ENCODE assay signal across 1 cellular context in genomic region chr21:44708866-44709425, GRCh38.
TF ChIP-seq lines count a peak whose summit lies in the region.

No MANE protein-coding gene starts in this region.

TF ChIP-seq in WTC11, 78 proteins besides CTCF, POLR2A, EP300 and RAD21:
- no peak for TF ChIP-seq ZNF425 (CRISPR knock-in tag; conservative IDR thresholded peaks at IDR 0.05)
- TF ChIP-seq GTF2I (CRISPR knock-in tag; conservative IDR thresholded peaks at IDR 0.05): no peak
- no peak for TF ChIP-seq JAZF1 (CRISPR knock-in tag; IDR thresholded peaks at IDR 0.05)
- no peak for TF ChIP-seq FOXK1 (CRISPR knock-in tag; IDR thresholded peaks at IDR 0.05)
- no peak for TF ChIP-seq OVOL2 (CRISPR knock-in tag; IDR thresholded peaks at IDR 0.05; ENCODE audit: borderline replicate concordance)
TF ChIP-seq in WTC11: peak in this region for 0.
